In genomic region chr12:98419101-98419794, GRCh38 we compare ENCODE assay signal across 17 cellular contexts.
DNase-seq lines count a peak whose midpoint lies in the region; ATAC-seq, FAIRE-seq and TF ChIP-seq lines count a peak whose summit lies in the region.
"Had no signal": no experiment of that assay in that cellular context is flagged by ENCODE, and none has a peak within 500 bp of the region (broad histone marks: within the 10 kb centered on the region; RNA-seq: fewer than 3 reads in every experiment).

No MANE protein-coding gene starts in this region.

- POLR2A ChIA-PET in AG04449 (lab: Yijun Ruan, JAX): interaction anchor here (0.9 to 1.3 kb wide), 2 partner anchors 20 to 97 kb away, joined by 5 to 7 read pairs; partner anchors contain the start of gene TMPO

- ATAC-seq in GM21390 (IDR thresholded peaks at IDR 0.05; ENCODE audit: unreplicated experiment) (no peak), pancreas (no peak)

- FAIRE-seq in HTR-8/SVneo (lab: Jason Lieb, UNC): no peak
- no peak for FAIRE-seq in pancreas (lab: Jason Lieb, UNC)

- H3K4me3 ChIP-seq in AG04449 (ENCODE audit: low read depth, low read length): peak overlapping the region; percentile 45
- no peak overlapping the region for H3K4me3 ChIP-seq in SJSA1
- H3K4me3 ChIP-seq in fibroblast of the aortic adventitia (ENCODE audit: low read depth, low read length): peak overlapping the region; percentile 36
- H3K4me3 ChIP-seq in retinal pigment epithelial cell (ENCODE audit: low read length): peak overlapping the region; percentile 10
- H3K4me3 ChIP-seq in pancreas: no peak overlapping the region
- H3K4me3 ChIP-seq in MG63: no peak overlapping the region
- H3K4me3 ChIP-seq: adrenal gland, skin epidermis, upper lobe of right lung had no signal

- no peak for TF ChIP-seq CTCF in AG04449 (IDR thresholded peaks at IDR 0.05; ENCODE audit: insufficient read depth, low read length, missing control alignments)
- TF ChIP-seq CTCF in fibroblast of the aortic adventitia (IDR thresholded peaks at IDR 0.05; ENCODE audit: insufficient read depth, low read length): no peak
- TF ChIP-seq CTCF in retinal pigment epithelial cell (conservative IDR thresholded peaks at IDR 0.05; ENCODE audit: low read depth, low read length): no peak
- TF ChIP-seq CTCF in pancreas (IDR thresholded peaks at IDR 0.05): no peak

- CTCF ChIA-PET in AG04449 (lab: Yijun Ruan, JAX): interaction anchor here (1.0 to 5.1 kb wide), 10 partner anchors 21 to 579 kb away, joined by 3 to 78 read pairs (median 14); partner anchors contain the start of genes SLC25A3 and TMPO

- H3K9me3 ChIP-seq in SJSA1 (replicated peaks): no peaks in the 10 kb centered on the region
- no peaks in the 10 kb centered on the region for H3K9me3 ChIP-seq in pancreas
- no peaks in the 10 kb centered on the region for H3K9me3 ChIP-seq in MG63
- H3K9me3 ChIP-seq: adrenal gland, upper lobe of right lung had no signal

- H3K27me3 ChIP-seq in SJSA1 (replicated peaks) (no peaks in the 10 kb centered on the region), pancreas (no peaks in the 10 kb centered on the region), MG63 (no peaks in the 10 kb centered on the region)
- H3K27me3 ChIP-seq: adrenal gland, upper lobe of right lung had no signal

- intact Hi-C loops in pancreas (cut with DNase I): no loop called here

- 71 to 75% methylated on average over 8 of the region's 8 CpGs for WGBS in pancreas, 2 donors

- H3K36me3 ChIP-seq in SJSA1: no peaks in the 10 kb centered on the region
- H3K36me3 ChIP-seq in pancreas: no peaks in the 10 kb centered on the region
- H3K36me3 ChIP-seq in MG63: no peaks in the 10 kb centered on the region
- H3K36me3 ChIP-seq: adrenal gland, upper lobe of right lung had no signal

- DNase-seq in AG04449 (ENCODE audit: low read depth, low spot score): no peak
- DNase-seq in SJSA1 (ENCODE audit: low read depth in 1 of 2, low spot score in 2 of 2): no peak
- no peak for DNase-seq in fibroblast of the aortic adventitia (ENCODE audit: low read depth)
- DNase-seq in retinal pigment epithelial cell (ENCODE audit: low read depth): no peak
- DNase-seq in HTR-8/SVneo (ENCODE audit: insufficient read length, low spot score): no peak
- DNase-seq in pancreas: no peak
- no peak for DNase-seq in MG63
- DNase-seq: activated CD8-positive, alpha-beta memory T cell treated with anti-CD3 and anti-CD28 coated beads, Interleukin-2, amount 50 U/mL, for 48 hours; AML-193; effector CD4-positive, alpha-beta T cell; midbrain; NCI-H1930; NK-92 treated with Interleukin-12 subunit alpha and Interleukin-12 subunit beta, amount 100 ng/mL, for 24 hours had no signal

- H3K27ac ChIP-seq in SJSA1: 0 out of 2 replicates have a peak overlapping the region, but pooled peaks have one; percentile 16
- H3K27ac ChIP-seq in pancreas: no peak overlapping the region

- H3K4me1 ChIP-seq in SJSA1 (replicated peaks): peaks cover 21% of the 10 kb centered on the region
- peaks cover 2 to 7% (median 2%) of the 10 kb centered on the region in 3 donors for H3K4me1 ChIP-seq in pancreas

Comparison
In these comparisons a context has a peak if more than half of its experiments do, and no peak if none do; other contexts are left out.
1. H3K4me3 ChIP-seq: peak in AG04449 (single experiment), fibroblast of the aortic adventitia (single experiment) and retinal pigment epithelial cell (single experiment); none in SJSA1 (single experiment), pancreas (0 of 4) and MG63 (single experiment).